ENCODE assay signal across 1 cellular context in genomic region chr2:27628767-27629709, GRCh38.
TF ChIP-seq lines count a peak whose summit lies in the region.

CCDC121 (minus strand) TSS chr2:27629012; CDS start chr2:27627799, 1,213 bp downstream.
GPN1 (plus strand) TSS chr2:27629050; CDS start chr2:27629059, 9 bp downstream.

TF ChIP-seq in GM12878, 131 proteins besides CTCF, POLR2A, EP300 and RAD21 (continued from another document and continues in another):
- TF ChIP-seq E2F8 (IDR thresholded peaks at IDR 0.05; ENCODE audit: low read depth, partially characterized antibody) (no peak), MYC (IDR thresholded peaks at IDR 0.05; ENCODE audit: insufficient read depth, insufficient read length, insufficient replicate concordance, low read length, severe bottlenecking) (peak; percentile 58), YY1 (IDR thresholded peaks at IDR 0.05; ENCODE audit: low read depth, low read length) (peak; percentile 99), POLR2AphosphoS5 (IDR thresholded peaks at IDR 0.05; ENCODE audit: low read length) (peak; percentile 91), ZNF217 (IDR thresholded peaks at IDR 0.05) (no peak), MXI1 (IDR thresholded peaks at IDR 0.05; ENCODE audit: low read depth, low read length) (peak; percentile 88), BCL3 (IDR thresholded peaks at IDR 0.05; ENCODE audit: borderline replicate concordance, insufficient read depth, low read depth, low read length, poor library complexity, severe bottlenecking) (peak; percentile 53), GABPA (IDR thresholded peaks at IDR 0.05; ENCODE audit: low read depth) (peak; percentile 88), YBX1 (IDR thresholded peaks at IDR 0.05) (no peak), BCLAF1 (IDR thresholded peaks at IDR 0.05) (no peak), TCF3 (IDR thresholded peaks at IDR 0.05; ENCODE audit: borderline replicate concordance, insufficient read depth, low read depth, low read length) (peak; percentile 20; the same call in 1 of the 2 replicates), CBFB (IDR thresholded peaks at IDR 0.05; ENCODE audit: low read depth) (peak; percentile 81; the same call in 1 of the 2 replicates), IRF4 (IDR thresholded peaks at IDR 0.05; ENCODE audit: low read depth, low read length) (peak; percentile 77), RB1 (IDR thresholded peaks at IDR 0.05; ENCODE audit: borderline replicate concordance) (peak; percentile 75; the same call in 1 of the 2 replicates), PKNOX1 (IDR thresholded peaks at IDR 0.05) (peak; percentile 57), CHD1 (IDR thresholded peaks at IDR 0.05; ENCODE audit: low read depth, low read length) (no peak), ZBTB40 (IDR thresholded peaks at IDR 0.05; ENCODE audit: borderline replicate concordance) (peak; percentile 86), NBN (IDR thresholded peaks at IDR 0.05) (peak; percentile 89; the same call in 1 of the 2 replicates), GATAD2B (conservative IDR thresholded peaks at IDR 0.05; ENCODE audit: low read depth) (0 out of 2 replicates have a peak, but pooled peaks have one; percentile 45), PML (IDR thresholded peaks at IDR 0.05; ENCODE audit: low read length) (peak; percentile 88; the same call in 1 of the 2 replicates), NKRF (conservative IDR thresholded peaks at IDR 0.05) (peak; percentile 81), SP1 (IDR thresholded peaks at IDR 0.05; ENCODE audit: low read depth, low read length) (peak; percentile 65), SRF (IDR thresholded peaks at IDR 0.05; ENCODE audit: low read depth in 2 of 2, low read length in 2 of 2) (0 out of 4 replicates have a peak, but pooled peaks of 1 of the 2 experiments have one; percentile 18), SUZ12 (IDR thresholded peaks at IDR 0.05; ENCODE audit: unreplicated experiment) (no peak), NR2F1 (conservative IDR thresholded peaks at IDR 0.05) (no peak), MAX (IDR thresholded peaks at IDR 0.05; ENCODE audit: low read depth, low read length) (peak; percentile 68), RFX5 (IDR thresholded peaks at IDR 0.05; ENCODE audit: low read depth, low read length) (peak; percentile 60; the same call in 1 of the 2 replicates), MTA2 (IDR thresholded peaks at IDR 0.05; ENCODE audit: low read depth) (0 out of 2 replicates have a peak, but pooled peaks have one; percentile 32), SPI1 (IDR thresholded peaks at IDR 0.05; ENCODE audit: borderline replicate concordance, insufficient read depth, low read depth, low read length) (peak; percentile 77; the same call in 1 of the 2 replicates), CBX3 (IDR thresholded peaks at IDR 0.05; ENCODE audit: borderline replicate concordance, low read depth) (no peak), ETV6 (conservative IDR thresholded peaks at IDR 0.05 in 1 of 2, IDR thresholded peaks at IDR 0.05 in 1 of 2; ENCODE audit: borderline replicate concordance in 1 of 2, low read depth in 1 of 2) (peak in 1 of 2 experiments; percentile 23; a peak in 2 of 4 replicates), HDGF (IDR thresholded peaks at IDR 0.05) (peak; percentile 81), FOXK2 (IDR thresholded peaks at IDR 0.05) (peak; percentile 33; the same call in 1 of the 2 replicates), BACH1 (IDR thresholded peaks at IDR 0.05; ENCODE audit: borderline replicate concordance) (peak; percentile 60; the same call in 1 of the 2 replicates), EED (IDR thresholded peaks at IDR 0.05; ENCODE audit: low read depth) (peak; percentile 50; the same call in 1 of the 2 replicates), HSF1 (IDR thresholded peaks at IDR 0.05; ENCODE audit: low read depth, low read length) (peak; percentile 96), FOS (IDR thresholded peaks at IDR 0.05; ENCODE audit: borderline replicate concordance, extremely low read depth, insufficient read length) (no peak), MTA3 (IDR thresholded peaks at IDR 0.05; ENCODE audit: borderline replicate concordance, low read length) (0 out of 2 replicates have a peak, but pooled peaks have one; percentile 58), IKZF2 (IDR thresholded peaks at IDR 0.05) (peak; percentile 52 to 53; a peak in 3 of 4 replicates), SREBF1 (IDR thresholded peaks at IDR 0.05; ENCODE audit: low read length) (no peak), CHD2 (IDR thresholded peaks at IDR 0.05; ENCODE audit: borderline replicate concordance, low read depth, low read length) (peak; percentile 90), ATF7 (IDR thresholded peaks at IDR 0.05; ENCODE audit: low read depth) (peak; percentile 75), SMAD1 (IDR thresholded peaks at IDR 0.05; ENCODE audit: low read depth, partially characterized antibody) (peak; percentile 56), JUNB (IDR thresholded peaks at IDR 0.05) (peak; percentile 84), JUND (IDR thresholded peaks at IDR 0.05; ENCODE audit: low read depth, low read length) (peak; percentile 91), TCF12 (IDR thresholded peaks at IDR 0.05; ENCODE audit: low read depth, low read length) (no peak), KLF5 (IDR thresholded peaks at IDR 0.05; ENCODE audit: partially characterized antibody) (peak; percentile 78), ATF3 (IDR thresholded peaks at IDR 0.05; ENCODE audit: borderline replicate concordance, extremely low read depth, low read depth, low read length) (no peak), ZNF207 (IDR thresholded peaks at IDR 0.05; ENCODE audit: borderline replicate concordance) (no peak; the same call in 1 of the 2 replicates), TCF7 (IDR thresholded peaks at IDR 0.05; ENCODE audit: borderline replicate concordance) (no peak), MEF2A (IDR thresholded peaks at IDR 0.05; ENCODE audit: insufficient read depth, low read depth, low read length) (0 out of 2 replicates have a peak, but pooled peaks have one; percentile 48)
